In genomic region chr12:85076688-85077430, GRCh38 we compare ENCODE assay signal across 7 cellular contexts. TPM values are rescaled to one million over a fixed set of nuclear protein-coding genes. Genes with fewer than 3 reads are reported as not detected.
A peak's percentile ranks its signal among the peaks of the same experiment; 100 is the strongest.
DNase-seq lines count a peak whose midpoint lies in the region; ATAC-seq and TF ChIP-seq lines count a peak whose summit lies in the region.

No MANE protein-coding gene starts in this region.

- TF ChIP-seq CTCF in GM12864 (IDR thresholded peaks at IDR 0.05; ENCODE audit: low read depth, low read length, missing control alignments) (peak; percentile 33), foreskin fibroblast (IDR thresholded peaks at IDR 0.05; ENCODE audit: low read depth, low read length) (no peak)

- CTCF ChIA-PET in HEK293T (lab: Yijun Ruan, JAX): interaction anchor here (2.1 kb wide), 1 partner anchor 372 kb away, joined by 6 read pairs; no protein-coding TSS in a partner anchor

- POLR2A ChIA-PET in HEK293T (lab: Yijun Ruan, JAX): no interaction called here

- ATAC-seq in GM18505 (IDR thresholded peaks at IDR 0.05; ENCODE audit: unreplicated experiment): no peak

- H3K4me3 ChIP-seq in GM12864 (ENCODE audit: low read depth, low read length) (no peak overlapping the region), foreskin fibroblast (ENCODE audit: low read depth in 1 of 2, low read length in 2 of 2) (no peak overlapping the region), skeletal muscle cell (ENCODE audit: low read depth, low read length) (no peak overlapping the region)

- no peak for DNase-seq in GM12864 (ENCODE audit: low read depth)
- peak; percentile 41 for DNase-seq in HEK293T (ENCODE audit: extremely low spot score)
- peak; percentile 13 for DNase-seq in NCI-H1048 (lab: John Stamatoyannopoulos, UW)
- DNase-seq in SK-N-DZ (ENCODE audit: low spot score): peak; percentile 70
- peak; percentile 68 to 88 for DNase-seq in foreskin fibroblast
- DNase-seq in skeletal muscle cell (ENCODE audit: low read depth): peak; percentile 82

- TF ChIP-seq POLR2A in GM18505 (IDR thresholded peaks at IDR 0.05; ENCODE audit: borderline replicate concordance, extremely low read depth, insufficient read depth, insufficient read length): no peak

TF ChIP-seq in HEK293T, 16 proteins besides CTCF, POLR2A, EP300 and RAD21:
- TF ChIP-seq NFRKB (IDR thresholded peaks at IDR 0.05): no peak
- 0 out of 2 replicates have a peak, but pooled peaks have one; percentile 23 for TF ChIP-seq ZNF384 (IDR thresholded peaks at IDR 0.05)
- TF ChIP-seq FOXM1 (IDR thresholded peaks at IDR 0.05; ENCODE audit: borderline replicate concordance): no peak

RNA-seq across cellular contexts. Expression of gene LRRIQ1, which starts 40.7 kb away (rescaled TPM):
- polyA plus RNA-seq in SK-N-DZ (2014; cell fraction: cytosol; rRNA removed): 2.1 and 3.1 TPM in 2 replicates
- 6.6 and 17.0 TPM in 2 replicates for polyA plus RNA-seq in SK-N-DZ (2014; cell fraction: nucleus; rRNA removed)

RNA-seq across cellular contexts. Expression of gene TSPAN19, which starts 40.8 kb away (rescaled TPM):
- 1.2 and 3.3 TPM in 2 replicates for polyA plus RNA-seq in SK-N-DZ (2014; cell fraction: cytosol; rRNA removed)
- 3.9 and 5.9 TPM in 2 replicates for polyA plus RNA-seq in SK-N-DZ (2014; cell fraction: nucleus; rRNA removed)
